Comparison of ENCODE assay signal across 1 cellular context in the genomic region with DNA sequence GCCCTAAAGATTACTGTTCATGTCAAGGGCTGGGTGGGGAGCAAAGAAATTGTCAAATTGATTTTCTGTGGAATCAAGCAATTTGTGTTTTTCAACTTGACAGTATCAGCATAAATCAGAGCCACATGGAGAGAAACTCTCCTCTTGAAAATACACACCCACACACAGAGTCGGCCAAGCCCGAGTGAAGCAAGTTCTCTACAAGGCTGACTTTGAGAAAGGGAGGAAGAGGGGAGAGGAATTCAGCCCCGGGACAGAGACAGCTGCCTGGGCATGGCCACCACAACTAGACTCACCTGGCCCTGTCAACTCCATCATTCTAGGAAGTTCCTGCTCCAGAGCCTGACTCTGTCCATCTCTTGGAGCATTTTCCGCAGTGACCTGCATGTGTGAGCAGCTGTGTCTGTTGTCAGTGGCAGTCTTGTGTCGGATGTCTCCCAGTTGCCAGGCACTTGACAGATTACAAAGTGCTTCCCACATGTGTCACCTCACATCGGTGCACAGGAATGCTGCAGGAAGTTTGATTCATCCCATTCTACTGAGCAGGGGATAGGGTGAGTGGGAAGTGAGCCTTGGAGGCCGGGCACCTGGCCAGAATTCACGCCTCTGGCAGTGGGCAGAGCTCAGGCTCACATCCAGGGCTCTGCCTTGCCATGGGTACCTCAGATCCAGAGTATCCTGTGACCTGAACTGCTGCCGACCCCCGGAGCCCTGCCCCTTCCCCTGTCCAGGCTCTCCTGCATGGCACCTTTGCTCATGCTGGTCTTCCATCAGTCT.
TF ChIP-seq lines count a peak whose summit lies in the region.

No MANE protein-coding gene starts in this region.

TF ChIP-seq in IMR-90, 13 proteins besides CTCF, POLR2A, EP300 and RAD21:
- peak; percentile 61; the same call in 1 of the 2 replicates for TF ChIP-seq BHLHE40 (IDR thresholded peaks at IDR 0.05; ENCODE audit: low read depth, low read length)
- TF ChIP-seq FOS (IDR thresholded peaks at IDR 0.05; ENCODE audit: low read depth, low read length): peak; percentile 22; the same call in 1 of the 2 replicates
- no peak for TF ChIP-seq RCOR1 (IDR thresholded peaks at IDR 0.05; ENCODE audit: insufficient replicate concordance, low read length)
